ENCODE assay signal across 10 cellular contexts in genomic region chr15:59885832-59886231, GRCh38.
A peak's percentile ranks its signal among the peaks of the same experiment; 100 is the strongest.
DNase-seq lines count a peak whose midpoint lies in the region; ATAC-seq, FAIRE-seq and TF ChIP-seq lines count a peak whose summit lies in the region.
"Had no signal": no experiment of that assay in that cellular context is flagged by ENCODE, and none has a peak within 500 bp of the region (broad histone marks: within the 10 kb centered on the region; RNA-seq: fewer than 3 reads in every experiment).

No MANE protein-coding gene starts in this region.

- WGBS in smooth muscle cell (ENCODE audit: low lambda C conversion rate) = 24% methylated on average over 7 of the region's 7 CpGs

- DNase-seq in HT-29 (ENCODE audit: low spot score) (peak; percentile 9), NCI-H2227 treated with DMSO at 0.1 percent for 48 hours (lab: John Stamatoyannopoulos, UW) (peak; percentile 23), bronchial epithelial cell (ENCODE audit: low read depth) (peak; percentile 94), smooth muscle cell (lab: John Stamatoyannopoulos, UW; ENCODE audit: unreplicated experiment) (no peak), activated gamma-delta T cell treated with Interleukin-2 at 50 U/mL for 16 hours (no peak)
- DNase-seq: left lung; stimulated activated CD8-positive, alpha-beta memory T cell treated with anti-CD3 and anti-CD28 coated beads, Interleukin-4, amount 100 ng/mL, for 48 hours had no signal

- TF ChIP-seq CTCF in bronchial epithelial cell (IDR thresholded peaks at IDR 0.05; ENCODE audit: insufficient read depth, low read length, severe bottlenecking) (no peak), smooth muscle cell (IDR thresholded peaks at IDR 0.05; ENCODE audit: borderline replicate concordance, insufficient read depth, poor library complexity, severe bottlenecking) (no peak)

- H3K9me3 ChIP-seq in smooth muscle cell (replicated peaks; ENCODE audit: low read depth) = no peaks in the 10 kb centered on the region
- H3K9me3 ChIP-seq: esophagus muscularis mucosa, left lung had no signal

- H3K4me3 ChIP-seq in bronchial epithelial cell (ENCODE audit: low read depth, low read length) (no peak overlapping the region), smooth muscle cell (no peak overlapping the region)
- H3K4me3 ChIP-seq: esophagus muscularis mucosa, left lung had no signal

- peaks cover 16% of the 10 kb centered on the region for H3K4me1 ChIP-seq in smooth muscle cell (ENCODE audit: low read depth)
- H3K4me1 ChIP-seq: left lung had no signal

- ATAC-seq in HG03175 (IDR thresholded peaks at IDR 0.05; ENCODE audit: unreplicated experiment) (no peak), HG03135 (IDR thresholded peaks at IDR 0.05; ENCODE audit: unreplicated experiment) (no peak)
- ATAC-seq: left lung had no signal

- H3K36me3 ChIP-seq in bronchial epithelial cell (ENCODE audit: control insufficient read depth, insufficient read depth, low read length) = no peaks in the 10 kb centered on the region
- H3K36me3 ChIP-seq in smooth muscle cell (ENCODE audit: low read depth) = no peaks in the 10 kb centered on the region
- H3K36me3 ChIP-seq: esophagus muscularis mucosa, left lung had no signal

- FAIRE-seq in bronchial epithelial cell (lab: Jason Lieb, UNC) = no peak

- H2AFZ ChIP-seq in smooth muscle cell (ENCODE audit: low read depth) = no peak overlapping the region

- H3K4me2 ChIP-seq in smooth muscle cell = peak overlapping the region; percentile 43

- H3K27me3 ChIP-seq in bronchial epithelial cell (ENCODE audit: control insufficient read depth, insufficient read depth, low read length) = peaks cover 2% of the 10 kb centered on the region
- H3K27me3 ChIP-seq in smooth muscle cell (ENCODE audit: low read depth) = peaks cover 11% of the 10 kb centered on the region

- H3K79me2 ChIP-seq in smooth muscle cell (ENCODE audit: low read depth) = no peaks in the 10 kb centered on the region

- H4K20me1 ChIP-seq in smooth muscle cell (ENCODE audit: low read depth) = no peaks in the 10 kb centered on the region

- no peak overlapping the region for H3K27ac ChIP-seq in smooth muscle cell (ENCODE audit: low read depth)
- H3K27ac ChIP-seq: esophagus muscularis mucosa, left lung had no signal

- no peaks in the 10 kb centered on the region for H3F3A ChIP-seq in smooth muscle cell (ENCODE audit: low read depth)

- H3K9ac ChIP-seq in smooth muscle cell (ENCODE audit: low read depth) = no peak overlapping the region

Comparison
In these comparisons a context has a peak if more than half of its experiments do, and no peak if none do; other contexts are left out.
1. DNase-seq: peak in HT-29 (single experiment), NCI-H2227 treated with DMSO at 0.1 percent for 48 hours (single experiment) and bronchial epithelial cell (single experiment); none in smooth muscle cell (single experiment) and activated gamma-delta T cell treated with Interleukin-2 at 50 U/mL for 16 hours (single experiment).